ENCODE assay signal across 33 cellular contexts in genomic region chr11:77193167-77193566, GRCh38.
"Had no signal": no experiment of that assay in that cellular context is flagged by ENCODE, and none has a peak within 500 bp of the region (broad histone marks: within the 10 kb centered on the region; RNA-seq: fewer than 3 reads in every experiment).

No MANE protein-coding gene starts in this region.

- H3K4me3 ChIP-seq: adrenal gland, body of pancreas, breast epithelium, cardiac muscle cell had no signal

- H3K9me3 ChIP-seq: adrenal gland, body of pancreas, breast epithelium had no signal

- H3K27ac ChIP-seq: adrenal gland, body of pancreas, brain microvascular endothelial cell, breast epithelium, cardiac muscle cell had no signal

- ATAC-seq: activated CD8-positive, alpha-beta T cell treated with anti-CD3 and anti-CD28 coated beads for 36 hours; activated naive CD4-positive, alpha-beta T cell treated with anti-CD3 and anti-CD28 coated beads, Interleukin-2, amount 50 U/mL, for 72 hours; activated T-cell treated with anti-CD3 and anti-CD28 coated beads, Interleukin-2, amount 50 U/mL, for 4 hours; activated T-cell treated with anti-CD3 and anti-CD28 coated beads, Interleukin-2, amount 50 U/mL, for 72 hours; activated T-helper 17 cell treated with anti-CD3 and anti-CD28 coated beads, Interleukin-2, amount 50 U/mL, for 72 hours; body of pancreas had no signal

- DNase-seq: activated B cell treated with CpG ODN at 0.5 μM for 24 hours; activated CD4-positive, alpha-beta memory T cell treated with anti-CD3 and anti-CD28 coated beads for 36 hours; activated CD4-positive, alpha-beta T cell treated with anti-CD3 and anti-CD28 coated beads for 4 hours; activated CD4-positive, alpha-beta T cell treated with anti-CD3 and anti-CD28 coated beads, Interleukin-2, amount 10 ng/mL, durations not matched to agents 24 days and 14 days; activated CD4-positive, alpha-beta T cell treated with anti-CD3 and anti-CD28 coated beads, Interleukin-2, amount 50 U/mL, for 1 hour; activated CD4-positive, alpha-beta T cell treated with anti-CD3 and anti-CD28 coated beads, Interleukin-2, amount 50 U/mL, for 4 hours; activated CD4-positive, CD25-positive, alpha-beta regulatory T cell treated with anti-CD3 and anti-CD28 coated beads, Interleukin-2, amount 50 U/mL, for 72 hours; activated CD8-positive, alpha-beta memory T cell treated with anti-CD3 and anti-CD28 coated beads, Interleukin-2, amount 50 U/mL, for 4 hours; activated CD8-positive, alpha-beta T cell treated with anti-CD3 and anti-CD28 coated beads for 36 hours; activated effector memory CD4-positive, alpha-beta T cell treated with anti-CD3 and anti-CD28 coated beads, Interleukin-2, amount 50 U/mL, for 16 hours; activated gamma-delta T cell treated with Interleukin-2 at 50 U/mL for 16 hours; activated naive CD4-positive, alpha-beta T cell; activated naive CD4-positive, alpha-beta T cell treated with anti-CD3 and anti-CD28 coated beads for 36 hours; activated naive CD4-positive, alpha-beta T cell treated with anti-CD3 and anti-CD28 coated beads, Interleukin-2, amount 50 U/mL, for 16 hours; activated naive CD8-positive, alpha-beta T cell treated with anti-CD3 and anti-CD28 coated beads for 36 hours; activated T-cell treated with anti-CD3 and anti-CD28 coated beads for 4 hours; activated T-cell treated with anti-CD3 and anti-CD28 coated beads, Interleukin-2, amount 50 U/mL, for 1 hour; activated T-cell treated with anti-CD3 and anti-CD28 coated beads, Interleukin-2, amount 50 U/mL, for 4 hours; activated T-cell treated with anti-CD3 and anti-CD28 coated beads, Interleukin-2, amount 50 U/mL, for 72 hours; adrenal gland; amniotic stem cell; body of pancreas; brain microvascular endothelial cell; caudate nucleus; cerebellar nuclear complex; T-helper 2 cell; T-helper 9 cell had no signal

- H3K4me1 ChIP-seq: adrenal gland, breast epithelium had no signal

- H3K27me3 ChIP-seq: adrenal gland, body of pancreas, brain microvascular endothelial cell, breast epithelium, cardiac muscle cell had no signal

- H3K36me3 ChIP-seq: brain microvascular endothelial cell, breast epithelium, cardiac muscle cell had no signal

- FAIRE-seq: astrocyte, TTC549 had no signal
